1 cellular context compared by ENCODE assay signal in the genomic region with DNA sequence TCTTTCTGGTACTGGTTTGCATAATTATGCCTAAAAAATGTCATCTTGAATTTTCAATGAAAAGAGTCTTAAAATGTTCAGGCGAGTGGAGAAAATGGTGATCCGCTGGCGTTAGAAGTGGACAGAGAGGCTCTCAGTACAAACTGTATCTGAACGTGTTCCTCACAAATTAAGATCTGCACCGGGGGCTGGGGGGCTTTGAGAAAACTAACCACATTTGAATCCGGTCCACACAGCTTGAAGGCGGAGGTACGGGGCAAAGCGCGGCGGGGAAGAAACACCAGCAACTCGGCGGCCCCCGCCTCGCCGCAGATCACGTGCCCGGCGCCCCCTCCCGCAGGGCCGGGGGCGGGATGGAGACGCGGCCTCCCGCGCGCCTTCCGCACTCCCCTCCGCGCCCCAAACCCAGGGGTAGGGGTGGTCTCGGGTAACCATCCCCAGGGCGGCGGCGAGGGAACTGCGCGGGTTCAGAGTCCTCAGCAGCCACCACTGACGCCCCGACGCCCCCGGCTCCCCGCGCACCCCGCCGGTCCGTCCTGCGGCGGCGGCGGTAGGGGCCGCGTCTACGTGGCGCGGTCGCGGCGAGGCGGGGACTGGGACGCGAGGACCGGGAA.
TF ChIP-seq lines count a peak whose summit lies in the region.

No MANE protein-coding gene starts in this region.

TF ChIP-seq in K562, 482 proteins besides CTCF, POLR2A, EP300 and RAD21 (continued from another document and continues in another):
- no peak for TF ChIP-seq ZBTB33 (CRISPR knock-in tag; IDR thresholded peaks at IDR 0.05)
- no peak for TF ChIP-seq PPARD (CRISPR knock-in tag; IDR thresholded peaks at IDR 0.05)
- TF ChIP-seq FOXO4 (CRISPR knock-in tag; IDR thresholded peaks at IDR 0.05): no peak
- no peak for TF ChIP-seq RUNX1 (IDR thresholded peaks at IDR 0.05; ENCODE audit: low read depth)
- peak; percentile 92 for TF ChIP-seq TFE3 (CRISPR knock-in tag; IDR thresholded peaks at IDR 0.05)
- TF ChIP-seq ZBTB1 (CRISPR knock-in tag; IDR thresholded peaks at IDR 0.05; ENCODE audit: borderline replicate concordance, low read depth): peak; percentile 97
- no peak for TF ChIP-seq ZNF197 (CRISPR knock-in tag; IDR thresholded peaks at IDR 0.05; ENCODE audit: low read depth)
- peak; percentile 67 for TF ChIP-seq SAP30 (IDR thresholded peaks at IDR 0.05; ENCODE audit: borderline replicate concordance, insufficient read depth, low read depth, low read length, poor library complexity, severe bottlenecking)
- TF ChIP-seq, protein P1, sequence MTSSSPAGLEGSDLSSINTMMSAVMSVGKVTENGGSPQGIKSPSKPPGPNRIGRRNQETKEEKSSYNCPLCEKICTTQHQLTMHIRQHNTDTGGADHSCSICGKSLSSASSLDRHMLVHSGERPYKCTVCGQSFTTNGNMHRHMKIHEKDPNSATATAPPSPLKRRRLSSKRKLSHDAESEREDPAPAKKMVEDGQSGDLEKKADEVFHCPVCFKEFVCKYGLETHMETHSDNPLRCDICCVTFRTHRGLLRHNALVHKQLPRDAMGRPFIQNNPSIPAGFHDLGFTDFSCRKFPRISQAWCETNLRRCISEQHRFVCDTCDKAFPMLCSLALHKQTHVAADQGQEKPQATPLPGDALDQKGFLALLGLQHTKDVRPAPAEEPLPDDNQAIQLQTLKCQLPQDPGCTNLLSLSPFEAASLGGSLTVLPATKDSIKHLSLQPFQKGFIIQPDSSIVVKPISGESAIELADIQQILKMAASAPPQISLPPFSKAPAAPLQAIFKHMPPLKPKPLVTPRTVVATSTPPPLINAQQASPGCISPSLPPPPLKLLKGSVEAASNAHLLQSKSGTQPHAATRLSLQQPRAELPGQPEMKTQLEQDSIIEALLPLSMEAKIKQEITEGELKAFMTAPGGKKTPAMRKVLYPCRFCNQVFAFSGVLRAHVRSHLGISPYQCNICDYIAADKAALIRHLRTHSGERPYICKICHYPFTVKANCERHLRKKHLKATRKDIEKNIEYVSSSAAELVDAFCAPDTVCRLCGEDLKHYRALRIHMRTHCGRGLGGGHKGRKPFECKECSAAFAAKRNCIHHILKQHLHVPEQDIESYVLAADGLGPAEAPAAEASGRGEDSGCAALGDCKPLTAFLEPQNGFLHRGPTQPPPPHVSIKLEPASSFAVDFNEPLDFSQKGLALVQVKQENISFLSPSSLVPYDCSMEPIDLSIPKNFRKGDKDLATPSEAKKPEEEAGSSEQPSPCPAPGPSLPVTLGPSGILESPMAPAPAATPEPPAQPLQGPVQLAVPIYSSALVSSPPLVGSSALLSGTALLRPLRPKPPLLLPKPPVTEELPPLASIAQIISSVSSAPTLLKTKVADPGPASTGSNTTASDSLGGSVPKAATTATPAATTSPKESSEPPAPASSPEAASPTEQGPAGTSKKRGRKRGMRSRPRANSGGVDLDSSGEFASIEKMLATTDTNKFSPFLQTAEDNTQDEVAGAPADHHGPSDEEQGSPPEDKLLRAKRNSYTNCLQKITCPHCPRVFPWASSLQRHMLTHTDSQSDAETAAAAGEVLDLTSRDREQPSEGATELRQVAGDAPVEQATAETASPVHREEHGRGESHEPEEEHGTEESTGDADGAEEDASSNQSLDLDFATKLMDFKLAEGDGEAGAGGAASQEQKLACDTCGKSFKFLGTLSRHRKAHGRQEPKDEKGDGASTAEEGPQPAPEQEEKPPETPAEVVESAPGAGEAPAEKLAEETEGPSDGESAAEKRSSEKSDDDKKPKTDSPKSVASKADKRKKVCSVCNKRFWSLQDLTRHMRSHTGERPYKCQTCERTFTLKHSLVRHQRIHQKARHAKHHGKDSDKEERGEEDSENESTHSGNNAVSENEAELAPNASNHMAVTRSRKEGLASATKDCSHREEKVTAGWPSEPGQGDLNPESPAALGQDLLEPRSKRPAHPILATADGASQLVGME (CRISPR knock-in tag; IDR thresholded peaks at IDR 0.05): no peak
- TF ChIP-seq ESRRA (IDR thresholded peaks at IDR 0.05; ENCODE audit: borderline replicate concordance, low read depth): no peak
- no peak for TF ChIP-seq MCM5 (IDR thresholded peaks at IDR 0.05; ENCODE audit: low read depth)
- TF ChIP-seq ZNF444 (CRISPR knock-in tag; IDR thresholded peaks at IDR 0.05): no peak
- TF ChIP-seq DMBX1 (CRISPR knock-in tag; IDR thresholded peaks at IDR 0.05; ENCODE audit: borderline replicate concordance): no peak
- no peak for TF ChIP-seq CCAR2 (IDR thresholded peaks at IDR 0.05; ENCODE audit: low read depth, low read length)
- TF ChIP-seq, protein P2, sequence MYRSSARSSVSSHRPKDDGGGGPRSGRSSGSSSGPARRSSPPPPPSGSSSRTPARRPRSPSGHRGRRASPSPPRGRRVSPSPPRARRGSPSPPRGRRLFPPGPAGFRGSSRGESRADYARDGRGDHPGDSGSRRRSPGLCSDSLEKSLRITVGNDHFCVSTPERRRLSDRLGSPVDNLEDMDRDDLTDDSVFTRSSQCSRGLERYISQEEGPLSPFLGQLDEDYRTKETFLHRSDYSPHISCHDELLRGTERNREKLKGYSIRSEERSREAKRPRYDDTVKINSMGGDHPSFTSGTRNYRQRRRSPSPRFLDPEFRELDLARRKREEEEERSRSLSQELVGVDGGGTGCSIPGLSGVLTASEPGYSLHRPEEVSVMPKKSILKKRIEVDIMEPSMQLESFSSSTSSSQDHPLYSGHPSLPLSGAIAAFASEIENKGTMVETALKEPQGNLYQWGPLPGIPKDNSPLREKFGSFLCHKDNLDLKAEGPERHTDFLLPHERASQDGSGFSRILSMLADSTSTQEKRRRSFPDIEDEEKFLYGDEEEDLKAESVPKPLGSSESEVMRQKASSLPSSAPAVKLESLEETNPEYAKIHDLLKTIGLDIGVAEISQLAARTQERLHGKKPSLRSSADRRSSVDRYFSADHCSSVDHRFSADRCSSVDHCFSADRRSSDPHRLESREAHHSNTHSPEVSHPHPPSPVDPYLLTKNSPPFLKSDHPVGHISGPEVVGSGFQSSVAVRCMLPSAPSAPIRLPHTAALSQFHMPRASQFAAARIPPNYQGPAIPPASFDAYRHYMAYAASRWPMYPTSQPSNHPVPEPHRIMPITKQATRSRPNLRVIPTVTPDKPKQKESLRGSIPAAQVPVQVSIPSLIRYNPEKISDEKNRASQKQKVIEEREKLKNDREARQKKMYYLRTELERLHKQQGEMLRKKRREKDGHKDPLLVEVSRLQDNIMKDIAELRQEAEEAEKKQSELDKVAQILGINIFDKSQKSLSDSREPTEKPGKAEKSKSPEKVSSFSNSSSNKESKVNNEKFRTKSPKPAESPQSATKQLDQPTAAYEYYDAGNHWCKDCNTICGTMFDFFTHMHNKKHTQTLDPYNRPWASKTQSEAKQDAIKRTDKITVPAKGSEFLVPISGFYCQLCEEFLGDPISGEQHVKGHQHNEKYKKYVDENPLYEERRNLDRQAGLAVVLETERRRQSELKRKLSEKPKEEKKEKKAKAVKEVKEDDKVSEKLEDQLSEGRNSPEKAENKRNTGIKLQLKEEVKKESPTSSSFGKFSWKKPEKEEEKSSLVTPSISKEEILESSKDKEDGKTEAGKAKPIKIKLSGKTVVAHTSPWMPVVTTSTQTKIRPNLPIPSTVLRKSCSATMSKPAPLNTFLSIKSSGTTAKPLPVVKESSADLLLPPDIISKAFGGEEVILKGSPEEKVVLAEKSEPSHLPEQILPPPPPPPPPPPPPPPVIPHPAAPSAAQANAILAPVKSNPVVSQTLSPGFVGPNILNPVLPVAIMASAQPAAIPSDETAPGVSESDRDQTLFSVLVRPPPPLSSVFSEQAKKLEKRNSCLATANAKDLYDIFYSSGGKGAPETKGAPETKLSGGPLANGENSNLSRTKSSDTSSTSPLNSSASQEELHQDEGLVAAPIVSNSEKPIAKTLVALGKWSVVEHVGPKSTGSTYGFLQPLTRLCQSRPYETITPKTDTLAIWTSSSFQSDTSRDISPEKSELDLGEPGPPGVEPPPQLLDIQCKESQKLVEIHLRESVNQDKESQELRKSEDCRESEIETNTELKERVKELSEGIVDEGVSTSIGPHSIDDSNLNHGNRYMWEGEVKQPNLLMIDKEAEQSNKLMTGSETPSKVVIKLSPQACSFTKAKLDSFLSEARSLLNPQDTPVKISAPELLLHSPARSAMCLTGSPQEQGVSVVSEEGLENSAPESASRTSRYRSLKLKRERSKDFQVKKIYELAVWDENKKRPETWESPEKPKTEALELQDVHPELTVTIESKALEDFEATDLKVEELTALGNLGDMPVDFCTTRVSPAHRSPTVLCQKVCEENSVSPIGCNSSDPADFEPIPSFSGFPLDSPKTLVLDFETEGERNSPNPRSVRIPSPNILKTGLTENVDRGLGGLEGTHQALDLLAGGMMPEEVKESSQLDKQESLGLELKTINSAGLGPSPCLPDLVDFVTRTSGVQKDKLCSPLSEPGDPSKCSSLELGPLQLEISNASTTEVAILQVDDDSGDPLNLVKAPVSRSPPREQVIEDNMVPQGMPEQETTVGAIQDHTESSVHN (IDR thresholded peaks at IDR 0.05; ENCODE audit: borderline replicate concordance in 1 of 2, low read depth in 1 of 2): no peak
- peak; percentile 78 for TF ChIP-seq VEZF1 (CRISPR knock-in tag; IDR thresholded peaks at IDR 0.05)
- no peak for TF ChIP-seq STAT5A (IDR thresholded peaks at IDR 0.05; ENCODE audit: borderline replicate concordance, low read length)
- TF ChIP-seq SP1 (CRISPR knock-in tag; IDR thresholded peaks at IDR 0.05): peak; percentile 37
- no peak for TF ChIP-seq TAF1 (IDR thresholded peaks at IDR 0.05; ENCODE audit: control insufficient read depth, extremely low read depth, insufficient read depth, low read length, severe bottlenecking)
- peak; percentile 49 for TF ChIP-seq HMGN3 (IDR thresholded peaks at IDR 0.05; ENCODE audit: borderline replicate concordance, extremely low read depth, insufficient read length, low read depth, low read length)
- TF ChIP-seq IRF2 (CRISPR knock-in tag; IDR thresholded peaks at IDR 0.05): no peak
- no peak for TF ChIP-seq PTTG1 (tag; IDR thresholded peaks at IDR 0.05; ENCODE audit: low read depth)
- peak; percentile 77 for TF ChIP-seq MYC (IDR thresholded peaks at IDR 0.05; ENCODE audit: low read depth, low read length)
- TF ChIP-seq MYC (CRISPR knock-in tag; IDR thresholded peaks at IDR 0.05; ENCODE audit: borderline replicate concordance, low read depth): no peak
- TF ChIP-seq MCM7 (IDR thresholded peaks at IDR 0.05): no peak
- TF ChIP-seq POLR3G (IDR thresholded peaks at IDR 0.05; ENCODE audit: extremely low read depth, insufficient read length, insufficient replicate concordance): no peak
- no peak for TF ChIP-seq IRF9 (tag; IDR thresholded peaks at IDR 0.05)
